ENCODE assay signal across 9 cellular contexts in genomic region chr5:132639706-132640130, GRCh38. TPM values are rescaled to one million over a fixed set of nuclear protein-coding genes. Genes with fewer than 3 reads are reported as not detected.
A peak's percentile ranks its signal among the peaks of the same experiment; 100 is the strongest.
DNase-seq lines count a peak whose midpoint lies in the region; ATAC-seq lines count a peak whose summit lies in the region.
"Had no signal": no experiment of that assay in that cellular context is flagged by ENCODE, and none has a peak within 500 bp of the region (broad histone marks: within the 10 kb centered on the region; RNA-seq: fewer than 3 reads in every experiment).

No MANE protein-coding gene starts in this region.

- peak overlapping the region; percentile 95 for H3K27ac Mint-ChIP-seq in activated T-cell treated with anti-CD3 and anti-CD28 coated beads, Interleukin-2, amount 50 U/mL, for 72 hours

- no peaks in the 10 kb centered on the region for H3K27me3 Mint-ChIP-seq in activated T-cell treated with anti-CD3 and anti-CD28 coated beads, Interleukin-2, amount 50 U/mL, for 72 hours (ENCODE audit: low read depth)

- peak; percentile 14 to 22 for ATAC-seq in activated T-cell treated with anti-CD3 and anti-CD28 coated beads, Interleukin-2, amount 50 U/mL, for 72 hours (replicated peaks in 1 of 2)
- ATAC-seq in GM21786 (IDR thresholded peaks at IDR 0.05; ENCODE audit: unreplicated experiment) = peak; percentile 67
- peak; percentile 59 for ATAC-seq in HG03439 (IDR thresholded peaks at IDR 0.05; ENCODE audit: unreplicated experiment)
- ATAC-seq in stimulated activated naive CD8-positive, alpha-beta T cell treated with anti-CD3 and anti-CD28 coated beads, Interleukin-15, Interleukin-2, amounts not matched to agents 100 U/mL and 50 U/mL, for 24 hours = peak; percentile 64

- H3K4me3 Mint-ChIP-seq in activated T-cell treated with anti-CD3 and anti-CD28 coated beads, Interleukin-2, amount 50 U/mL, for 72 hours = peak overlapping the region; percentile 44 to 79

- peaks cover 86% of the 10 kb centered on the region for H3K4me1 Mint-ChIP-seq in activated T-cell treated with anti-CD3 and anti-CD28 coated beads, Interleukin-2, amount 50 U/mL, for 72 hours (ENCODE audit: low read depth)

- peak; percentile 41 to 45 for DNase-seq in activated T-cell treated with anti-CD3 and anti-CD28 coated beads, Interleukin-2, amount 50 U/mL, for 72 hours
- DNase-seq in activated T-cell treated with anti-CD3 and anti-CD28 coated beads, Interleukin-2, amount 50 U/mL, for 1 hour = no peak
- peak; percentile 38 for DNase-seq in stimulated activated naive CD8-positive, alpha-beta T cell treated with anti-CD3 and anti-CD28 coated beads, Interleukin-15, Interleukin-2, amounts not matched to agents 100 U/mL and 50 U/mL, for 24 hours
- DNase-seq in iPS-NIHi11 (ENCODE audit: low spot score) = no peak
- no peak for DNase-seq in HCEC 1CT
- no peak for DNase-seq in NAMALWA (ENCODE audit: low spot score)

- H3K36me3 Mint-ChIP-seq in activated T-cell treated with anti-CD3 and anti-CD28 coated beads, Interleukin-2, amount 50 U/mL, for 72 hours (ENCODE audit: insufficient read depth in 2 of 2) = peaks cover 9 to 42% of the 10 kb centered on the region in 2 donors

- H3K9me3 Mint-ChIP-seq in activated T-cell treated with anti-CD3 and anti-CD28 coated beads, Interleukin-2, amount 50 U/mL, for 72 hours = no peaks in the 10 kb centered on the region

RNA-seq across cellular contexts. Expression of gene IL13, which starts 18.3 kb away (rescaled TPM):
- 10 to 100 TPM in 1 of 2 donors, 1 to 10 TPM in 1; 8.0 to 16.3 TPM for total RNA-seq in activated T-cell treated with anti-CD3 and anti-CD28 coated beads, Interleukin-2, amount 50 U/mL, for 72 hours
- total RNA-seq: liver had no signal

RNA-seq across cellular contexts. Expression of gene IL4, which starts 34.1 kb away (rescaled TPM):
- 1 to 10 TPM; 1.2 to 1.5 TPM for total RNA-seq in activated T-cell treated with anti-CD3 and anti-CD28 coated beads, Interleukin-2, amount 50 U/mL, for 72 hours
- total RNA-seq: liver had no signal

Comparison
In these comparisons a context has a peak if more than half of its experiments do, and no peak if none do; other contexts are left out.
1. DNase-seq: peak in activated T-cell treated with anti-CD3 and anti-CD28 coated beads, Interleukin-2, amount 50 U/mL, for 72 hours (2 of 2) and stimulated activated naive CD8-positive, alpha-beta T cell treated with anti-CD3 and anti-CD28 coated beads, Interleukin-15, Interleukin-2, amounts not matched to agents 100 U/mL and 50 U/mL, for 24 hours (single experiment); none in activated T-cell treated with anti-CD3 and anti-CD28 coated beads, Interleukin-2, amount 50 U/mL, for 1 hour (single experiment), iPS-NIHi11 (single experiment), HCEC 1CT (single experiment) and NAMALWA (single experiment).
2. Peak in every context shown above with its lines, with median percentiles within 50 percentile points of each other: ATAC-seq.